9 cellular contexts compared by ENCODE assay signal in genomic region chr7:21355406-21355874, GRCh38.
DNase-seq lines count a peak whose midpoint lies in the region; ATAC-seq and TF ChIP-seq lines count a peak whose summit lies in the region.
"Had no signal": no experiment of that assay in that cellular context is flagged by ENCODE, and none has a peak within 500 bp of the region (broad histone marks: within the 10 kb centered on the region; RNA-seq: fewer than 3 reads in every experiment).

No MANE protein-coding gene starts in this region.

- H3K4me1 Mint-ChIP-seq in dendritic cell treated with granulocyte-macrophage colony-stimulating factor and Interleukin-4, amounts not matched to agents 40 ng/mL and 50 ng/mL, for 4 days (ENCODE audit: low read depth) = peaks cover 70% of the 10 kb centered on the region

- H3K27me3 Mint-ChIP-seq in dendritic cell treated with granulocyte-macrophage colony-stimulating factor and Interleukin-4, amounts not matched to agents 40 ng/mL and 50 ng/mL, for 4 days = no peaks in the 10 kb centered on the region

- H3K27ac ChIP-seq in OCI-LY3 (ENCODE audit: low read length) = peak overlapping the region; percentile 97

- H3K9ac ChIP-seq in OCI-LY3 (ENCODE audit: low read length) = peak overlapping the region; percentile 31; the same call in 1 of the 2 replicates

- H3K4me3 ChIP-seq in OCI-LY3 (ENCODE audit: low read length) = peak overlapping the region; percentile 12; the same call in 1 of the 2 replicates

- H4K20me1 ChIP-seq in OCI-LY3 (ENCODE audit: insufficient read depth, low read length) = no peaks in the 10 kb centered on the region

- H3K9me3 Mint-ChIP-seq in dendritic cell treated with granulocyte-macrophage colony-stimulating factor and Interleukin-4, amounts not matched to agents 40 ng/mL and 50 ng/mL, for 4 days = no peaks in the 10 kb centered on the region

- no peak for TF ChIP-seq CTCF in OCI-LY3 (IDR thresholded peaks at IDR 0.05; ENCODE audit: low read depth, low read length)

- H3K27me3 ChIP-seq in OCI-LY3 (ENCODE audit: low read depth, low read length) = no peaks in the 10 kb centered on the region

- H3K36me3 Mint-ChIP-seq in dendritic cell treated with granulocyte-macrophage colony-stimulating factor and Interleukin-4, amounts not matched to agents 40 ng/mL and 50 ng/mL, for 4 days (ENCODE audit: low read depth) = no peaks in the 10 kb centered on the region

- peak overlapping the region; percentile 75 for H3K4me2 ChIP-seq in OCI-LY3 (ENCODE audit: low read length)

- H2AFZ ChIP-seq in OCI-LY3 (ENCODE audit: low read depth, low read length) = no peak overlapping the region

- DNase-seq in cerebellum (ENCODE audit: low spot score) = no peak
- no peak for DNase-seq in medulla oblongata (ENCODE audit: extremely low spot score)
- no peak for DNase-seq in LoVo (ENCODE audit: low spot score)
- no peak for DNase-seq in effector CD8-positive, alpha-beta T cell (lab: John Stamatoyannopoulos, UW)
- DNase-seq: IMR-90 had no signal

- ATAC-seq in GM18858 (IDR thresholded peaks at IDR 0.05; ENCODE audit: unreplicated experiment) = peak; percentile 80
- ATAC-seq in HG02798 (IDR thresholded peaks at IDR 0.05; ENCODE audit: poor library complexity, unreplicated experiment) = peak; percentile 82

- no peaks in the 10 kb centered on the region for H3K9me3 ChIP-seq in OCI-LY3 (ENCODE audit: insufficient read depth, low read length)

- no peaks in the 10 kb centered on the region for H3K36me3 ChIP-seq in OCI-LY3 (replicated peaks; ENCODE audit: low read depth, low read length)

- H3K4me1 ChIP-seq in OCI-LY3 (ENCODE audit: low read length) = peaks cover 73% of the 10 kb centered on the region

- H3K27ac Mint-ChIP-seq in dendritic cell treated with granulocyte-macrophage colony-stimulating factor and Interleukin-4, amounts not matched to agents 40 ng/mL and 50 ng/mL, for 4 days = peak overlapping the region; percentile 90

- H3K79me2 ChIP-seq in OCI-LY3 (ENCODE audit: low read length) = no peaks in the 10 kb centered on the region

- H3K4me3 Mint-ChIP-seq in dendritic cell treated with granulocyte-macrophage colony-stimulating factor and Interleukin-4, amounts not matched to agents 40 ng/mL and 50 ng/mL, for 4 days = no peak overlapping the region

- intact Hi-C loops in dendritic cell treated with granulocyte-macrophage colony-stimulating factor and Interleukin-4, amounts not matched to agents 40 ng/mL and 50 ng/mL, for 4 days (cut with micrococcal nuclease) = loop anchor here (2.0 kb wide), 1 partner anchor 71 kb away; no protein-coding TSS in a partner anchor
